Comparison of ENCODE assay signal across 9 cellular contexts in the genomic region with DNA sequence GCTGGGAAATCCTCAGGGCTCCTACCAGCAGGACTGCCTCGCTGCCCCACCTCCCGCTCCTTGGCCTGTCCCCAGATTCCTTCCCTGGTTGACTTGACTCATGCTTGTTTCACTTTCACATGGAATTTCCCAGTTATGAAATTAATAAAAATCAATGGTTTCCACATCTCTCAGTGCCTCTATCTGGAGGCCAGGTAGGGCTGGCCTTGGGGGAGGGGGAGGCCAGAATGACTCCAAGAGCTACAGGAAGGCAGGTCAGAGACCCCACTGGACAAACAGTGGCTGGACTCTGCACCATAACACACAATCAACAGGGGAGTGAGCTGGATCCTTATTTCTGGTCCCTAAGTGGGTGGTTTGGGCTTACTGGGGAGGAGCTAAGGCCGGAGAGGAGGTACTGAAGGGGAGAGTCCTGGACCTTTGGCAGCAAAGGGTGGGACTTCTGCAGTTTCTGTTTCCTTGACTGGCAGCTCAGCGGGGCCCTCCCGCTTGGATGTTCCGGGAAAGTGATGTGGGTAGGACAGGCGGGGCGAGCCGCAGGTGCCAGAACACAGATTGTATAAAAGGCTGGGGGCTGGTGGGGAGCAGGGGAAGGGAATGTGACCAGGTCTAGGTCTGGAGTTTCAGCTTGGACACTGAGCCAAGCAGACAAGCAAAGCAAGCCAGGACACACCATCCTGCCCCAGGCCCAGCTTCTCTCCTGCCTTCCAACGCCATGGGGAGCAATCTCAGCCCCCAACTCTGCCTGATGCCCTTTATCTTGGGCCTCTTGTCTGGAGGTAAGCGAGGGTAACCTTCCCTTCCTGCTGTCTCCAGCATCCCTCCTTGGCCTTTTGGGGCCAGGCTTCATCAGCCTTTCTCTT. TPM values are rescaled to one million over a fixed set of nuclear protein-coding genes. Genes with fewer than 3 reads are reported as not detected.
DNase-seq lines count a peak whose midpoint lies in the region; ATAC-seq and TF ChIP-seq lines count a peak whose summit lies in the region.
"Had no signal": no experiment of that assay in that cellular context is flagged by ENCODE, and none has a peak within 500 bp of the region (broad histone marks: within the 10 kb centered on the region; RNA-seq: fewer than 3 reads in every experiment).

A gene (plus strand): TSS at position 589 of the 863 bp plus-strand sequence. CDS start 127 bp downstream, at position 716.

- no peaks in the 10 kb centered on the region for H3K9me3 ChIP-seq in adrenal gland (replicated peaks in 1 of 3)

- TF ChIP-seq POLR2A in adrenal gland (IDR thresholded peaks at IDR 0.05), result peak in 1 of 2 donors; percentile 34

- peaks cover 12 to 15% of the 10 kb centered on the region in 2 donors for H3K4me1 ChIP-seq in adrenal gland (replicated peaks in 1 of 2)

- peak; percentile 77 for DNase-seq in H4 (ENCODE audit: low spot score)
- peak; percentile 81 to 95 (median 94) for DNase-seq in adrenal gland
- DNase-seq in hepatic stellate cell (ENCODE audit: low spot score), result peak; percentile 97
- peak; percentile 26 for DNase-seq in smooth muscle cell of the brain vasculature (ENCODE audit: low read depth, low spot score)
- DNase-seq in NCI-H1930 (lab: John Stamatoyannopoulos, UW), result no peak
- DNase-seq in OCI-M2 (lab: John Stamatoyannopoulos, UW; ENCODE audit: unreplicated experiment), result no peak
- DNase-seq in activated gamma-delta T cell treated with Interleukin-2 at 50 U/mL for 16 hours, result no peak
- DNase-seq: stimulated activated CD4-positive, alpha-beta T cell treated with anti-CD3 and anti-CD28 coated beads, Interleukin-4, amount 100 ng/mL, for 24 hours had no signal

- no peaks in the 10 kb centered on the region for H3K36me3 ChIP-seq in adrenal gland (replicated peaks in 1 of 2)

- TF ChIP-seq CTCF in adrenal gland (IDR thresholded peaks at IDR 0.05), result no peak

- H3K4me3 ChIP-seq in adrenal gland, result peak within 1 kb of the TSS in 1 of 4 donors; percentile 30

- peak within 1 kb of the TSS; percentile 58 to 94 (median 90) for H3K27ac ChIP-seq in adrenal gland

- intact Hi-C loops in adrenal gland (cut with DNase I), result no loop called here

- WGBS in adrenal gland, 4 donors, result 42 to 55% (median 53%) methylated on average over 9 to 11 of the region's 11 CpGs

- no peak for ATAC-seq in GM21737 (IDR thresholded peaks at IDR 0.05; ENCODE audit: unreplicated experiment)

- no peaks in the 10 kb centered on the region for H3K27me3 ChIP-seq in adrenal gland

RNA-seq across cellular contexts. Expression of the gene that starts here (rescaled TPM):
- 1.5 and 4.3 TPM in 2 replicates for total RNA-seq in H4 (2014; rRNA removed; shearing (Covaris generic))
- 100 to 1,000 TPM in 2 of 8 donors, 10 to 100 TPM in 6; 13.1 to 166 (median 28.2) TPM for total RNA-seq in adrenal gland
- 10 to 100 TPM; 10.2 to 76.4 (median 60.6) TPM for polyA plus RNA-seq in adrenal gland

Comparison
In these comparisons a context has a peak if more than half of its experiments do, and no peak if none do; other contexts are left out.
1. DNase-seq: peak in H4 (single experiment), adrenal gland (7 of 7), hepatic stellate cell (single experiment) and smooth muscle cell of the brain vasculature (single experiment); none in NCI-H1930 (0 of 2), OCI-M2 (single experiment) and activated gamma-delta T cell treated with Interleukin-2 at 50 U/mL for 16 hours (single experiment).